ENCODE assay signal across 1 cellular context in the genomic region with DNA sequence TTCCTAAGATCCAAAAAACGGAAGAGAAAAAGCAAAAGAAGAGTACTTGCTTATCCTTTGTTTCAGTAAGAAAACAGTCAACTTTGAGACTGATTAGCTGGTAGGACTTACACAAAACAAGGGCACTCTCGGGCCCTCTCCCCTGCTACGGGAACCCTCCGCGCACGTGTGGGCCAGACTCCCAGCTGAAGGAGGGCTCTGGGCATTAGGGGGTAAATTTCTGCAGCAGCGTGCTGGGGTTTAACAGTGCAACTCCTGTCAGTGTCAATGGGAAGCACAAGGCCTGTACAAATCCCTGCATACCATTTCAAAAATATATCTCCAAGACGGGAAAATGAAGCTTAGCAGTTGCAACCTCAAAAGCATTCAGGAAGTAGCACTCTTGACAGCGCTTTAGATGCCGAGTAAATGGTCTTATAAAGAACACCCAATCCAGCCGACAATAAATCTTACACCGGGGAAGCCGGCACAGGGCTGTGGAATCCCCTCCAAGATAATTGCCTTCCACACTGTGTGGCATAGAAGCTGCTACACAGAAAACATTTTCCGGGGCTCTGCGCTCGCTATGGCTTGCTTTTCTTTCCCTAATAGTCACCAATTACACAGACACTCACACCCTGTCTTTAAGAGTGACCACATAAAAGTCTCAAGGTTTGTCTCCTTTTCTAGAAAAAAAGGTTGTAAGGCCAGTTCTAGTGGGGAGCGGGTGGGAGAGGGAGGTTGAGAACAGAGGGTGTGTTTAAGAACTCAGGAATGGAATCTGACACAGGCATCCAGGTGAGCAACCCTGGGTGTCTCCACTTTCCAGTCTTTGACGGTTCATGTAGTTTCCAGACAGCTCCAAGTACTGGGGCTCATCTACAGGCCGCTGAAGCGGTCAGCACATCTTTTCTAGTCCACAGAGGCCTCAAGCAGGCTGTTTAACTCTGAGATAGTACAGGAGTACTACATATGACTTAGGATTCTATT.
TF ChIP-seq lines count a peak whose summit lies in the region.

No MANE protein-coding gene starts in this region.

TF ChIP-seq in H1, 55 proteins besides CTCF, POLR2A, EP300 and RAD21 (continued from another document):
- TF ChIP-seq RFX5 (IDR thresholded peaks at IDR 0.05; ENCODE audit: borderline replicate concordance, low read depth, low read length): no peak
- TF ChIP-seq CTBP2 (IDR thresholded peaks at IDR 0.05; ENCODE audit: borderline replicate concordance, insufficient read depth, insufficient read length, low read length): no peak
- no peak for TF ChIP-seq RBBP5 (IDR thresholded peaks at IDR 0.05; ENCODE audit: borderline replicate concordance, low read depth, low read length)
- no peak for TF ChIP-seq CBX8 (IDR thresholded peaks at IDR 0.05; ENCODE audit: borderline replicate concordance, low read depth, low read length)
- no peak for TF ChIP-seq TCF12 (IDR thresholded peaks at IDR 0.05; ENCODE audit: low read depth, low read length)
- TF ChIP-seq SP1 (IDR thresholded peaks at IDR 0.05; ENCODE audit: low read depth, low read length): no peak
- no peak for TF ChIP-seq CREB1 (IDR thresholded peaks at IDR 0.05)
- TF ChIP-seq SRF (IDR thresholded peaks at IDR 0.05; ENCODE audit: low read depth, low read length): no peak
- TF ChIP-seq JUN (IDR thresholded peaks at IDR 0.05; ENCODE audit: low read depth, low read length): no peak
- no peak for TF ChIP-seq SP4 (IDR thresholded peaks at IDR 0.05; ENCODE audit: low read length)
- TF ChIP-seq ATF3 (IDR thresholded peaks at IDR 0.05; ENCODE audit: insufficient read depth, low read depth, low read length): no peak
- no peak for TF ChIP-seq KDM5A (IDR thresholded peaks at IDR 0.05; ENCODE audit: low read length)
- no peak for TF ChIP-seq SIN3A (conservative IDR thresholded peaks at IDR 0.05 in 1 of 2, IDR thresholded peaks at IDR 0.05 in 1 of 2; ENCODE audit: low read depth in 1 of 2, low read length in 2 of 2)
- no peak for TF ChIP-seq SIX5 (IDR thresholded peaks at IDR 0.05; ENCODE audit: low read depth, low read length)
- TF ChIP-seq BRCA1 (IDR thresholded peaks at IDR 0.05; ENCODE audit: low read depth, low read length): no peak
- no peak for TF ChIP-seq TAF1 (IDR thresholded peaks at IDR 0.05; ENCODE audit: low read depth, low read length)
- TF ChIP-seq TBP (IDR thresholded peaks at IDR 0.05; ENCODE audit: low read depth, low read length): no peak
